ENCODE assay signal across 18 cellular contexts in genomic region chr9:7333714-7334113, GRCh38.
"Had no signal": no experiment of that assay in that cellular context is flagged by ENCODE, and none has a peak within 500 bp of the region (broad histone marks: within the 10 kb centered on the region; RNA-seq: fewer than 3 reads in every experiment).

No MANE protein-coding gene starts in this region.

- H3K4me3 ChIP-seq: coronary artery, gastroesophageal sphincter, testis, transverse colon had no signal

- H3K36me3 ChIP-seq: gastroesophageal sphincter, neutrophil, transverse colon had no signal

- H3K27me3 ChIP-seq: gastroesophageal sphincter, neutrophil, testis, transverse colon had no signal

- H3K4me1 ChIP-seq: gastroesophageal sphincter, testis had no signal

- H3K9me3 ChIP-seq: gastroesophageal sphincter, neutrophil, testis, transverse colon had no signal

- H3K27ac ChIP-seq: coronary artery, gastroesophageal sphincter, neutrophil, testis, transverse colon had no signal

- DNase-seq: effector CD4-positive, alpha-beta T cell; endodermal cell; foreskin fibroblast; glutamatergic neuron; islet precursor cell; midbrain; nephron progenitor cell; stimulated activated CD4-positive, alpha-beta T cell treated with anti-CD3 and anti-CD28 coated beads, Interleukin-2, amount 100 ng/mL, for 24 hours; stimulated activated CD4-positive, alpha-beta T cell treated with anti-CD3 and anti-CD28 coated beads, Interleukin-4, amount 100 ng/mL, for 4 hours; stimulated activated naive B cell treated with anti-CD40 and anti-IgM and Interleukin-4, amounts not matched to agents 10 μg/mL and 1 μg/mL and 100 μg/mL, for 72 hours; stimulated activated naive CD8-positive, alpha-beta T cell treated with anti-CD3 and anti-CD28 coated beads, Interleukin-15, amount 100 ng/mL, for 72 hours; testis; transverse colon had no signal

- ATAC-seq: gastroesophageal sphincter; left lobe of liver; sciatic nerve; stimulated activated naive B cell treated with anti-CD40 and anti-IgM and Interleukin-4, amounts not matched to agents 10 μg/mL and 1 μg/mL and 100 μg/mL, for 72 hours; stimulated activated naive CD8-positive, alpha-beta T cell treated with anti-CD3 and anti-CD28 coated beads, Interleukin-15, amount 100 ng/mL, for 72 hours had no signal
